ENCODE assay signal across 1 cellular context in the genomic region with DNA sequence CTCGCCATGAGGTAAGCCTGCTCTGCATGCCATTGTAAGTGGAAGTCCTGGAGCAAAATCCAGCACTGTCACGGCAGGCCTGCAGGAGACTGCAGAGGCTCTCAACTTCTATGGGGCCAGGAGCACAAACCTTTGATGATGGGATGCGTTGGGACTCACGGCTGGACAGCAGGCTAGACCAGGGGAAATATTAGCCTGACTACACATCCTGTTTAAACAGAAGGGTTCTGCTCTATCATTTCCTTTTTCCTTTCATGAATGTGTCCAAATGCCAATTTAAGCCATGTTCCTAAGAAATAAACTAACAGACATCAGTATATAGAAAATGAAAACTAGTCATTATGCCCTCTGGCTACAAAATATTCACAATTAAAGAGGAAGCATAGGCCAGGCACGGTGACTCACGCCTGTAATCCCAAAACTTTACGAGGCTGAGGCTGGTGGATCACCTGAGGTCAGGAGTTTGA.
TF ChIP-seq lines count a peak whose summit lies in the region.

No MANE protein-coding gene starts in this region.

TF ChIP-seq in GM12878, 131 proteins besides CTCF, POLR2A, EP300 and RAD21 (continued from another document):
- no peak for TF ChIP-seq RCOR1 (conservative IDR thresholded peaks at IDR 0.05; ENCODE audit: low read depth, low read length)
- TF ChIP-seq BCLAF1 (IDR thresholded peaks at IDR 0.05): no peak
- no peak for TF ChIP-seq IRF4 (IDR thresholded peaks at IDR 0.05; ENCODE audit: low read depth, low read length)
- no peak for TF ChIP-seq SMAD5 (IDR thresholded peaks at IDR 0.05; ENCODE audit: low read depth)
- TF ChIP-seq NR2C2 (IDR thresholded peaks at IDR 0.05; ENCODE audit: borderline replicate concordance, control insufficient read depth, insufficient read length, low read depth): no peak
- TF ChIP-seq HDAC6 (IDR thresholded peaks at IDR 0.05; ENCODE audit: unreplicated experiment): no peak
- TF ChIP-seq CHD1 (IDR thresholded peaks at IDR 0.05; ENCODE audit: low read depth, low read length): no peak
- TF ChIP-seq, protein P1, sequence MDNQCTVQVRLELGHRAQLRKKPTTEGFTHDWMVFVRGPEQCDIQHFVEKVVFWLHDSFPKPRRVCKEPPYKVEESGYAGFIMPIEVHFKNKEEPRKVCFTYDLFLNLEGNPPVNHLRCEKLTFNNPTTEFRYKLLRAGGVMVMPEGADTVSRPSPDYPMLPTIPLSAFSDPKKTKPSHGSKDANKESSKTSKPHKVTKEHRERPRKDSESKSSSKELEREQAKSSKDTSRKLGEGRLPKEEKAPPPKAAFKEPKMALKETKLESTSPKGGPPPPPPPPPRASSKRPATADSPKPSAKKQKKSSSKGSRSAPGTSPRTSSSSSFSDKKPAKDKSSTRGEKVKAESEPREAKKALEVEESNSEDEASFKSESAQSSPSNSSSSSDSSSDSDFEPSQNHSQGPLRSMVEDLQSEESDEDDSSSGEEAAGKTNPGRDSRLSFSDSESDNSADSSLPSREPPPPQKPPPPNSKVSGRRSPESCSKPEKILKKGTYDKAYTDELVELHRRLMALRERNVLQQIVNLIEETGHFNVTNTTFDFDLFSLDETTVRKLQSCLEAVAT (IDR thresholded peaks at IDR 0.05): no peak
- TF ChIP-seq, protein P2, sequence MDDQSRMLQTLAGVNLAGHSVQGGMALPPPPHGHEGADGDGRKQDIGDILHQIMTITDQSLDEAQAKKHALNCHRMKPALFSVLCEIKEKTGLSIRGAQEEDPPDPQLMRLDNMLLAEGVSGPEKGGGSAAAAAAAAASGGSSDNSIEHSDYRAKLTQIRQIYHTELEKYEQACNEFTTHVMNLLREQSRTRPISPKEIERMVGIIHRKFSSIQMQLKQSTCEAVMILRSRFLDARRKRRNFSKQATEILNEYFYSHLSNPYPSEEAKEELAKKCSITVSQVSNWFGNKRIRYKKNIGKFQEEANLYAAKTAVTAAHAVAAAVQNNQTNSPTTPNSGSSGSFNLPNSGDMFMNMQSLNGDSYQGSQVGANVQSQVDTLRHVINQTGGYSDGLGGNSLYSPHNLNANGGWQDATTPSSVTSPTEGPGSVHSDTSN (IDR thresholded peaks at IDR 0.05; ENCODE audit: insufficient replicate concordance, low read depth, low read length): no peak
- TF ChIP-seq ZBED1 (IDR thresholded peaks at IDR 0.05; ENCODE audit: borderline replicate concordance): no peak
- TF ChIP-seq SIX5 (IDR thresholded peaks at IDR 0.05; ENCODE audit: low read depth, low read length, severe bottlenecking): no peak
